1 cellular context compared by ENCODE assay signal in genomic region chr15:50066202-50066601, GRCh38.
TF ChIP-seq lines count a peak whose summit lies in the region.

No MANE protein-coding gene starts in this region.

TF ChIP-seq in GM23338, 12 proteins besides CTCF, POLR2A, EP300 and RAD21 (continued from another document):
- no peak for TF ChIP-seq ZNF462 (CRISPR knock-in tag; IDR thresholded peaks at IDR 0.05)
- TF ChIP-seq EZH2phosphoT487 (IDR thresholded peaks at IDR 0.05; ENCODE audit: unreplicated experiment): no peak
- TF ChIP-seq EZH2 (IDR thresholded peaks at IDR 0.05; ENCODE audit: low read depth, unreplicated experiment): no peak
- TF ChIP-seq JUNB (IDR thresholded peaks at IDR 0.05; ENCODE audit: unreplicated experiment): no peak
- TF ChIP-seq NANOG (IDR thresholded peaks at IDR 0.05; ENCODE audit: borderline replicate concordance): no peak
- no peak for TF ChIP-seq ETS1 (IDR thresholded peaks at IDR 0.05)
- TF ChIP-seq ZNF114 (CRISPR knock-in tag; IDR thresholded peaks at IDR 0.05): no peak
- no peak for TF ChIP-seq POLR2AphosphoS5 (IDR thresholded peaks at IDR 0.05; ENCODE audit: low read depth)
TF ChIP-seq in GM23338: peak in this region for 0.
